In the genomic region with DNA sequence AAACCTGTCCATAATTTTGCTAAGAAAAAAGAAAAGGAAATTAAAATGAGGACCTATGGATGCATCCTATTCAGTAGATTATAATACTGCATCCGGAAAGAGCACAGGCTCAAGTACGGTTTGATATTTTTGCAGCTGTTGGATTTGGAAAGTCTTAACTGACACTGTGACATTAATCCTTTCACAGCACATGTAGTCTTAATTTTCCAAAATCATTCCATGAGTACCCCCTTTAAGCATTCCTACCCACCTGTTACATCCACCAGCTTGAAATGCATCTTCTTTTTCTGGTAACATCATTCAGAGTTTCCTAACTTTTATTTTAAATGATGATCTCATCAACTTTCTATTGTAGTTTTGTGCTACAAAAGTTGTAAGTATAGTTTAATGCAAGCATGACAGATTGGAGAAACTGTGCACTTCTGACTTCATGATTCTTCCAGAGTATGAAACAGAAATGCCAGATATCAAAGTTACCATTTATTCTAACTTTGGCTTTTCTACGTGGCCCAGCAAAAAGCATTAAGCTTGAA, we compare ENCODE assay signal across 15 cellular contexts.
DNase-seq lines count a peak whose midpoint lies in the region; ATAC-seq and TF ChIP-seq lines count a peak whose summit lies in the region.
"Had no signal": no experiment of that assay in that cellular context is flagged by ENCODE, and none has a peak within 500 bp of the region (broad histone marks: within the 10 kb centered on the region; RNA-seq: fewer than 3 reads in every experiment).

No MANE protein-coding gene starts in this region.

- no peak for TF ChIP-seq EP300 in gastroesophageal sphincter (IDR thresholded peaks at IDR 0.05)

- intact Hi-C loops in psoas muscle (cut with DNase I) = loop anchor here in 1 of 2 donors (10.0 kb wide), 1 partner anchor 468 kb away; no protein-coding TSS in a partner anchor
- intact Hi-C loops in PC-9 (cut with micrococcal nuclease; ENCODE audit: unreplicated experiment) = no loop called here
- intact Hi-C loops in CD14-positive monocyte (cut with micrococcal nuclease) = no loop called here

- no peak overlapping the region for H2AFZ ChIP-seq in PC-9

- POLR2A ChIA-PET in HEK293 (lab: Yijun Ruan, JAX) = no interaction called here
- POLR2A ChIA-PET in PC-9 (lab: Charles Lee; ENCODE audit: unreplicated experiment) = no interaction called here

- H3K36me3 Mint-ChIP-seq in endothelial cell (ENCODE audit: low read depth, unreplicated experiment) (peaks cover 33% of the 10 kb centered on the region), CD14-positive monocyte (no peaks in the 10 kb centered on the region)
- no peaks in the 10 kb centered on the region for H3K36me3 Mint-ChIP-seq in activated CD8-positive, alpha-beta memory T cell treated with anti-CD3 and anti-CD28 coated beads, Interleukin-2, amount 10 ng/mL, durations not matched to agents 7 days and 5 days
- H3K36me3 Mint-ChIP-seq: CD8-positive, alpha-beta T cell had no signal

- H3K4me3 ChIP-seq in HEK293 (ENCODE audit: low read depth, low read length) = no peak overlapping the region
- no peak overlapping the region for H3K4me3 ChIP-seq in psoas muscle
- H3K4me3 ChIP-seq in PC-9 = no peak overlapping the region
- H3K4me3 ChIP-seq in gastroesophageal sphincter = no peak overlapping the region

- H3K4me2 ChIP-seq in PC-9 = no peak overlapping the region

- H3K9me3 ChIP-seq in HEK293 (ENCODE audit: control insufficient read depth, insufficient read depth, low read depth, low read length) (no peaks in the 10 kb centered on the region), psoas muscle (no peaks in the 10 kb centered on the region), PC-9 (ENCODE audit: insufficient read depth, low read depth) (no peaks in the 10 kb centered on the region), gastroesophageal sphincter (no peaks in the 10 kb centered on the region)
- H3K9me3 ChIP-seq: BE2C had no signal

- H3K27ac ChIP-seq in HEK293 (ENCODE audit: extremely low read depth, low read depth, low read length) (no peak overlapping the region), psoas muscle (peak overlapping the region; percentile 89), PC-9 (no peak overlapping the region), gastroesophageal sphincter (no peak overlapping the region)
- H3K27ac ChIP-seq: C4-2B, HL-60 had no signal

- no peak for TF ChIP-seq CTCF in HEK293 (tag by site-specific recombination; IDR thresholded peaks at IDR 0.05)
- no peak for TF ChIP-seq CTCF in endothelial cell (IDR thresholded peaks at IDR 0.05; ENCODE audit: unreplicated experiment)
- TF ChIP-seq CTCF in psoas muscle (IDR thresholded peaks at IDR 0.05) = no peak
- TF ChIP-seq CTCF in PC-9 (conservative IDR thresholded peaks at IDR 0.05) = no peak
- no peak for TF ChIP-seq CTCF in CD14-positive monocyte (IDR thresholded peaks at IDR 0.05)
- no peak for TF ChIP-seq CTCF in gastroesophageal sphincter (IDR thresholded peaks at IDR 0.05)

- no peaks in the 10 kb centered on the region for H4K20me1 ChIP-seq in PC-9 (ENCODE audit: insufficient read depth)

- H3F3A ChIP-seq in PC-9 (ENCODE audit: insufficient read depth, low read depth) = no peaks in the 10 kb centered on the region

- H3K27ac Mint-ChIP-seq in endothelial cell (ENCODE audit: unreplicated experiment) (no peak overlapping the region), CD14-positive monocyte (no peak overlapping the region)
- no peak overlapping the region for H3K27ac Mint-ChIP-seq in activated CD8-positive, alpha-beta memory T cell treated with anti-CD3 and anti-CD28 coated beads, Interleukin-2, amount 10 ng/mL, durations not matched to agents 7 days and 5 days
- H3K27ac Mint-ChIP-seq: CD8-positive, alpha-beta T cell had no signal

- no peaks in the 10 kb centered on the region for H3K9me2 ChIP-seq in PC-9 (ENCODE audit: insufficient read depth)

- H3K27me3 ChIP-seq in psoas muscle (ENCODE audit: insufficient read depth in 3 of 3, low read length in 2 of 3) = no peaks in the 10 kb centered on the region
- H3K27me3 ChIP-seq in PC-9 (ENCODE audit: insufficient read depth, low read depth) = no peaks in the 10 kb centered on the region
- no peaks in the 10 kb centered on the region for H3K27me3 ChIP-seq in gastroesophageal sphincter
- H3K27me3 ChIP-seq: BE2C had no signal

- DNase-seq in endothelial cell (ENCODE audit: low spot score) (no peak), psoas muscle (no peak), PC-9 (no peak), CD14-positive monocyte (ENCODE audit: low spot score) (no peak)
- DNase-seq in activated CD8-positive, alpha-beta memory T cell treated with anti-CD3 and anti-CD28 coated beads, Interleukin-2, amount 10 ng/mL, durations not matched to agents 7 days and 5 days = no peak
- DNase-seq: BE2C; CD8-positive, alpha-beta T cell; COR-L47; DND-41; GDM1; HCEC 1CT had no signal

- H3K27me3 Mint-ChIP-seq in endothelial cell (ENCODE audit: unreplicated experiment) = no peaks in the 10 kb centered on the region
- H3K27me3 Mint-ChIP-seq in CD14-positive monocyte (ENCODE audit: low read depth in 3 of 3) = peaks cover 1 to 5% (median 5%) of the 10 kb centered on the region in 3 donors
- peaks cover 5% of the 10 kb centered on the region for H3K27me3 Mint-ChIP-seq in activated CD8-positive, alpha-beta memory T cell treated with anti-CD3 and anti-CD28 coated beads, Interleukin-2, amount 10 ng/mL, durations not matched to agents 7 days and 5 days

- peak overlapping the region; percentile 9 for H3K4me3 Mint-ChIP-seq in endothelial cell (ENCODE audit: unreplicated experiment)
- H3K4me3 Mint-ChIP-seq in CD14-positive monocyte = no peak overlapping the region
- H3K4me3 Mint-ChIP-seq in activated CD8-positive, alpha-beta memory T cell treated with anti-CD3 and anti-CD28 coated beads, Interleukin-2, amount 10 ng/mL, durations not matched to agents 7 days and 5 days = no peak overlapping the region
- H3K4me3 Mint-ChIP-seq: CD8-positive, alpha-beta T cell had no signal

- no TSS peak for BruUV-seq in PC-9 (replicated peaks; lab: Mats Ljungman, UMichigan)

- H3K36me3 ChIP-seq in HEK293 (ENCODE audit: control insufficient read depth in 2 of 2, insufficient read depth in 1 of 2, low read length in 2 of 2) (peaks cover 0 to 13% of the 10 kb centered on the region in 2 experiments; a peak in 1 of 3 replicates), psoas muscle (ENCODE audit: insufficient read depth in 1 of 2, low read depth in 1 of 2) (no peaks in the 10 kb centered on the region), PC-9 (ENCODE audit: low read depth) (no peaks in the 10 kb centered on the region), gastroesophageal sphincter (no peaks in the 10 kb centered on the region)
- H3K36me3 ChIP-seq: BE2C had no signal

- no peaks in the 10 kb centered on the region for H3K79me2 ChIP-seq in PC-9 (ENCODE audit: low read depth)

- H3K9me3 Mint-ChIP-seq in endothelial cell (ENCODE audit: unreplicated experiment) = no peaks in the 10 kb centered on the region
- peaks cover 0 to 2% (median 0%) of the 10 kb centered on the region in 7 donors for H3K9me3 Mint-ChIP-seq in CD14-positive monocyte
- H3K9me3 Mint-ChIP-seq in activated CD8-positive, alpha-beta memory T cell treated with anti-CD3 and anti-CD28 coated beads, Interleukin-2, amount 10 ng/mL, durations not matched to agents 7 days and 5 days (ENCODE audit: low read depth) = no peaks in the 10 kb centered on the region
- H3K9me3 Mint-ChIP-seq: CD8-positive, alpha-beta T cell had no signal

- H3K4me1 ChIP-seq in HEK293 (ENCODE audit: control insufficient read depth, insufficient read depth, low read length) = peaks cover 5% of the 10 kb centered on the region; the same call in 1 of the 2 replicates
- H3K4me1 ChIP-seq in psoas muscle = peaks cover 29% of the 10 kb centered on the region
- peaks cover 7% of the 10 kb centered on the region; the same call in 1 of the 2 replicates for H3K4me1 ChIP-seq in PC-9 (replicated peaks; ENCODE audit: insufficient read depth)
- no peaks in the 10 kb centered on the region for H3K4me1 ChIP-seq in gastroesophageal sphincter
- H3K4me1 ChIP-seq: BE2C had no signal

- TF ChIP-seq POLR2A in gastroesophageal sphincter (IDR thresholded peaks at IDR 0.05) = no peak

- peaks cover 7% of the 10 kb centered on the region for H3K4me1 Mint-ChIP-seq in endothelial cell (ENCODE audit: unreplicated experiment)
- H3K4me1 Mint-ChIP-seq in CD14-positive monocyte = no peaks in the 10 kb centered on the region
- peaks cover 7% of the 10 kb centered on the region for H3K4me1 Mint-ChIP-seq in activated CD8-positive, alpha-beta memory T cell treated with anti-CD3 and anti-CD28 coated beads, Interleukin-2, amount 10 ng/mL, durations not matched to agents 7 days and 5 days

- peak; percentile 67 to 77 (median 72) for ATAC-seq in psoas muscle
- ATAC-seq in activated CD8-positive, alpha-beta memory T cell treated with anti-CD3 and anti-CD28 coated beads, Interleukin-2, amount 10 ng/mL, durations not matched to agents 7 days and 5 days = no peak
- ATAC-seq in gastroesophageal sphincter = no peak
- ATAC-seq: CD8-positive, alpha-beta T cell had no signal

- WGBS in psoas muscle, 3 donors = 27 to 41% (median 28%) methylated on average over 3 of the region's 3 CpGs
- WGBS in gastroesophageal sphincter (ENCODE audit: low coverage in 1 of 2), 2 donors = 55 to 63% methylated on average over 3 of the region's 3 CpGs

- CTCF ChIA-PET in HEK293 (lab: Yijun Ruan, JAX) (interaction anchor here (0.5 to 1.9 kb wide), 8 partner anchors 9 to 296 kb away, joined by 3 to 7 read pairs (median 4); no protein-coding TSS in a partner anchor), PC-9 (lab: Charles Lee) (no interaction called here)
- CTCF ChIA-PET in activated CD8-positive, alpha-beta memory T cell treated with anti-CD3 and anti-CD28 coated beads, Interleukin-2, amount 10 ng/mL, durations not matched to agents 7 days and 5 days (lab: Charles Lee) = interaction anchor here (1.3 to 2.7 kb wide), 3 partner anchors 78 to 471 kb away, joined by 3 to 8 read pairs (median 7); a partner anchor contains a TSS

TF ChIP-seq in HEK293, 187 proteins besides CTCF, POLR2A, EP300 and RAD21:
- TF ChIP-seq, protein P1, sequence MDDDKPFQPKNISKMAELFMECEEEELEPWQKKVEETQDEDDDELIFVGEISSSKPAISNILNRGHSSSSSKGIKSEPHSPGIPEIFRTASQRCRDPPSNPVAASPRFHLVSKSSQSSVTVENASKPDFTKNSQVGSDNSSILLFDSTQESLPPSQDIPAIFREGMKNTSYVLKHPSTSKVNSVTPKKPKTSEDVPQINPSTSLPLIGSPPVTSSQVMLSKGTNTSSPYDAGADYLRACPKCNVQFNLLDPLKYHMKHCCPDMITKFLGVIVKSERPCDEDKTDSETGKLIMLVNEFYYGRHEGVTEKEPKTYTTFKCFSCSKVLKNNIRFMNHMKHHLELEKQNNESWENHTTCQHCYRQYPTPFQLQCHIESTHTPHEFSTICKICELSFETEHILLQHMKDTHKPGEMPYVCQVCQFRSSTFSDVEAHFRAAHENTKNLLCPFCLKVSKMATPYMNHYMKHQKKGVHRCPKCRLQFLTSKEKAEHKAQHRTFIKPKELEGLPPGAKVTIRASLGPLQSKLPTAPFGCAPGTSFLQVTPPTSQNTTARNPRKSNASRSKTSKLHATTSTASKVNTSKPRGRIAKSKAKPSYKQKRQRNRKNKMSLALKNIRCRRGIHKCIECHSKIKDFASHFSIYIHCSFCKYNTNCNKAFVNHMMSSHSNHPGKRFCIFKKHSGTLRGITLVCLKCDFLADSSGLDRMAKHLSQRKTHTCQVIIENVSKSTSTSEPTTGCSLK (tag by site-specific recombination; IDR thresholded peaks at IDR 0.05) = no peak
- TF ChIP-seq SCRT2 (tag by site-specific recombination; IDR thresholded peaks at IDR 0.05) = peak; percentile 50; the same call in 1 of the 2 replicates

Comparison
In these comparisons a context has a peak if more than half of its experiments do, and no peak if none do; other contexts are left out.
1. ATAC-seq: peak in psoas muscle (4 of 4); none in activated CD8-positive, alpha-beta memory T cell treated with anti-CD3 and anti-CD28 coated beads, Interleukin-2, amount 10 ng/mL, durations not matched to agents 7 days and 5 days (single experiment) and gastroesophageal sphincter (single experiment).